14 cellular contexts compared by ENCODE assay signal in genomic region chrX:13469963-13470679, GRCh38.
DNase-seq lines count a peak whose midpoint lies in the region; ATAC-seq, FAIRE-seq and TF ChIP-seq lines count a peak whose summit lies in the region.
"Had no signal": no experiment of that assay in that cellular context is flagged by ENCODE, and none has a peak within 500 bp of the region (broad histone marks: within the 10 kb centered on the region; RNA-seq: fewer than 3 reads in every experiment).

No MANE protein-coding gene starts in this region.

- no peak for TF ChIP-seq CTCF in AG09319 (IDR thresholded peaks at IDR 0.05; ENCODE audit: low read depth, low read length)
- no peak for TF ChIP-seq CTCF in K562 (IDR thresholded peaks at IDR 0.05 in 2 of 3, conservative IDR thresholded peaks at IDR 0.05 in 1 of 3; ENCODE audit: insufficient read depth in 2 of 3, low read depth in 1 of 3, low read length in 3 of 3)
- no peak for TF ChIP-seq CTCF in mesothelial cell of epicardium (IDR thresholded peaks at IDR 0.05; ENCODE audit: unreplicated experiment)

- BruUV-seq in K562 (replicated peaks; lab: Mats Ljungman, UMichigan), result no TSS peak

- H3K27ac Mint-ChIP-seq in IgD-negative memory B cell (peak overlapping the region; percentile 12 to 57 (median 26)), mesothelial cell of epicardium (no peak overlapping the region)
- H3K27ac Mint-ChIP-seq: CD4-positive, CD25-positive, alpha-beta regulatory T cell had no signal

- WGBS in K562 (ENCODE audit: insufficient coverage, low coverage, missing lambda C conversion rate), result 8% methylated on average over 3 of the region's 4 CpGs

- peaks cover 16% of the 10 kb centered on the region for H3K27me3 Mint-ChIP-seq in IgD-negative memory B cell
- no peaks in the 10 kb centered on the region for H3K27me3 Mint-ChIP-seq in mesothelial cell of epicardium (ENCODE audit: low read depth)

- H3K4me1 Mint-ChIP-seq in IgD-negative memory B cell (peaks cover 15 to 32% (median 22%) of the 10 kb centered on the region in 3 donors), mesothelial cell of epicardium (peaks cover 14% of the 10 kb centered on the region)

- H3K4me2 ChIP-seq in K562 (ENCODE audit: insufficient read depth, low read length), result no peak overlapping the region

- H3K9ac ChIP-seq in K562 (ENCODE audit: insufficient read depth in 1 of 2, low read depth in 2 of 2, low read length in 2 of 2), result no peak overlapping the region

- H3K4me3 Mint-ChIP-seq in IgD-negative memory B cell (peak overlapping the region in 1 of 4 donors; percentile 59), mesothelial cell of epicardium (no peak overlapping the region)
- H3K4me3 Mint-ChIP-seq: CD4-positive, CD25-positive, alpha-beta regulatory T cell; stimulated activated naive B cell treated with anti-CD40 and anti-IgM and Interleukin-4, amounts not matched to agents 10 μg/mL and 1 μg/mL and 100 μg/mL, for 72 hours had no signal

- H4K20me1 ChIP-seq in K562 (replicated peaks; ENCODE audit: control insufficient read depth, insufficient read depth, low read length), result no peaks in the 10 kb centered on the region

- intact Hi-C loops in K562 (cut with micrococcal nuclease), result no loop called here

- POLR2A ChIA-PET in K562 (lab: Yijun Ruan, JAX), result no interaction called here

- H3K4me3 ChIP-seq in K562, result no peak overlapping the region

- H3K36me3 ChIP-seq in K562 (ENCODE audit: control insufficient read depth, insufficient read depth, low read length), result no peaks in the 10 kb centered on the region

- ATAC-seq in K562, result no peak
- ATAC-seq: stimulated activated naive B cell treated with anti-CD40 and anti-IgM and Interleukin-4, amounts not matched to agents 10 μg/mL and 1 μg/mL and 100 μg/mL, for 72 hours had no signal

- DNase-seq in AG09319 (ENCODE audit: extremely low read depth, low read depth) (peak; percentile 57), K562 (ENCODE audit: extremely low read depth in 1 of 4, low spot score in 3 of 4) (no peak), iris pigment epithelial cell (ENCODE audit: low read depth) (peak; percentile 57), nucleus accumbens (lab: John Stamatoyannopoulos, UW) (no peak), SHP77 treated with DMSO at 0.1 percent for 48 hours (lab: John Stamatoyannopoulos, UW) (no peak), mesothelial cell of epicardium (ENCODE audit: low spot score in 2 of 2, unreplicated experiment in 2 of 2) (no peak), cerebellar nuclear complex (lab: John Stamatoyannopoulos, UW) (no peak)
- DNase-seq: activated T-cell treated with anti-CD3 and anti-CD28 coated beads for 4 hours; anterior cingulate cortex; CD4-positive, CD25-positive, alpha-beta regulatory T cell; NCI-H2107; stimulated activated naive B cell treated with anti-CD40 and anti-IgM and Interleukin-4, amounts not matched to agents 10 μg/mL and 1 μg/mL and 100 μg/mL, for 72 hours had no signal

- H3K27ac ChIP-seq in K562 (ENCODE audit: extremely low read depth, low read depth, low read length), result no peak overlapping the region

- H3K4me1 ChIP-seq in K562 (replicated peaks in 1 of 2; ENCODE audit: control insufficient read depth in 2 of 2, insufficient read depth in 2 of 2, low read length in 2 of 2), result no peaks in the 10 kb centered on the region; a peak in 2 of 5 replicates

- peaks cover 0 to 2% of the 10 kb centered on the region in 2 experiments; a peak in 1 of 5 replicates for H3K27me3 ChIP-seq in K562 (ENCODE audit: control insufficient read depth in 2 of 2, insufficient read depth in 2 of 2, low read length in 2 of 2)

- TF ChIP-seq EP300 in K562 (IDR thresholded peaks at IDR 0.05; ENCODE audit: low read length), result no peak

- no peak overlapping the region for H2AFZ ChIP-seq in K562 (ENCODE audit: low read depth, low read length)

- H3K9me3 ChIP-seq in K562 (replicated peaks; ENCODE audit: control insufficient read depth, insufficient read depth, low read depth, low read length), result no peaks in the 10 kb centered on the region

- no peaks in the 10 kb centered on the region for H3K9me1 ChIP-seq in K562 (ENCODE audit: control insufficient read depth, insufficient read depth, low read length)

- H3K79me2 ChIP-seq in K562 (ENCODE audit: control insufficient read depth, insufficient read depth, low read length), result no peaks in the 10 kb centered on the region

- TF ChIP-seq RAD21 in K562 (CRISPR knock-in tag; conservative IDR thresholded peaks at IDR 0.05 in 1 of 2, IDR thresholded peaks at IDR 0.05 in 1 of 2), result no peak

- H3K9me3 Mint-ChIP-seq in IgD-negative memory B cell (peaks cover 0 to 2% (median 0%) of the 10 kb centered on the region in 3 donors), mesothelial cell of epicardium (peaks cover 17% of the 10 kb centered on the region)
- H3K9me3 Mint-ChIP-seq: stimulated activated naive B cell treated with anti-CD40 and anti-IgM and Interleukin-4, amounts not matched to agents 10 μg/mL and 1 μg/mL and 100 μg/mL, for 72 hours had no signal

- no peak for TF ChIP-seq POLR2A in K562 (conservative IDR thresholded peaks at IDR 0.05)

- CTCF ChIA-PET in K562 (lab: Yijun Ruan, JAX; ENCODE audit: low intra/inter-chr PET ratio), result no interaction called here

- in situ Hi-C loops in K562 (cut with MboI), result no loop called here

- FAIRE-seq in K562 (lab: Jason Lieb, UNC), result no peak
- FAIRE-seq: endometrium had no signal

- peaks cover 4% of the 10 kb centered on the region for H3K36me3 Mint-ChIP-seq in IgD-negative memory B cell
- H3K36me3 Mint-ChIP-seq in mesothelial cell of epicardium, result no peaks in the 10 kb centered on the region
- H3K36me3 Mint-ChIP-seq: CD4-positive, CD25-positive, alpha-beta regulatory T cell had no signal

TF ChIP-seq in K562, 482 proteins besides CTCF, POLR2A, EP300 and RAD21 (continues in another document):
- TF ChIP-seq ARID1B (IDR thresholded peaks at IDR 0.05) (peak; percentile 29; the same call in 1 of the 2 replicates), JUND (IDR thresholded peaks at IDR 0.05; ENCODE audit: borderline replicate concordance, low read depth, low read length) (peak; percentile 80), JUND (tag; IDR thresholded peaks at IDR 0.05; ENCODE audit: borderline replicate concordance, low read depth, low read length) (peak; percentile 59; the same call in 1 of the 3 replicates), FOSL1 (tag; conservative IDR thresholded peaks at IDR 0.05) (peak; percentile 94), C11orf30 (IDR thresholded peaks at IDR 0.05; ENCODE audit: low read depth) (peak; percentile 24; the same call in 1 of the 2 replicates), SIN3A (IDR thresholded peaks at IDR 0.05; ENCODE audit: borderline replicate concordance in 2 of 2, control insufficient read depth in 1 of 2, low read depth in 2 of 2, low read length in 2 of 2) (no peak), ZNF668 (CRISPR knock-in tag; IDR thresholded peaks at IDR 0.05) (no peak), ATF3 (IDR thresholded peaks at IDR 0.05) (peak; percentile 48; the same call in 1 of the 2 replicates), ATF3 (CRISPR knock-in tag; conservative IDR thresholded peaks at IDR 0.05) (no peak), KAT2B (IDR thresholded peaks at IDR 0.05; ENCODE audit: low read depth, low read length) (no peak), BMI1 (IDR thresholded peaks at IDR 0.05; ENCODE audit: low read length) (no peak), ZNF696 (CRISPR knock-in tag; conservative IDR thresholded peaks at IDR 0.05) (no peak), CBX1 (IDR thresholded peaks at IDR 0.05; ENCODE audit: low read depth) (peak; percentile 72; the same call in 1 of the 2 replicates), SIRT6 (IDR thresholded peaks at IDR 0.05; ENCODE audit: low read depth, low read length) (no peak), MAFF (IDR thresholded peaks at IDR 0.05; ENCODE audit: low read length) (peak; percentile 30; the same call in 1 of the 2 replicates), PURB (CRISPR knock-in tag; IDR thresholded peaks at IDR 0.05; ENCODE audit: low read depth) (no peak), PHB2 (IDR thresholded peaks at IDR 0.05; ENCODE audit: low read depth) (no peak), TSHZ1 (CRISPR knock-in tag; IDR thresholded peaks at IDR 0.05) (no peak)

Comparison
In these comparisons a context has a peak if more than half of its experiments do, and no peak if none do; other contexts are left out.
1. DNase-seq: peak in AG09319 (single experiment) and iris pigment epithelial cell (single experiment); none in K562 (0 of 4), nucleus accumbens (0 of 56), SHP77 treated with DMSO at 0.1 percent for 48 hours (single experiment), mesothelial cell of epicardium (0 of 2) and cerebellar nuclear complex (0 of 2).